In the genomic region with DNA sequence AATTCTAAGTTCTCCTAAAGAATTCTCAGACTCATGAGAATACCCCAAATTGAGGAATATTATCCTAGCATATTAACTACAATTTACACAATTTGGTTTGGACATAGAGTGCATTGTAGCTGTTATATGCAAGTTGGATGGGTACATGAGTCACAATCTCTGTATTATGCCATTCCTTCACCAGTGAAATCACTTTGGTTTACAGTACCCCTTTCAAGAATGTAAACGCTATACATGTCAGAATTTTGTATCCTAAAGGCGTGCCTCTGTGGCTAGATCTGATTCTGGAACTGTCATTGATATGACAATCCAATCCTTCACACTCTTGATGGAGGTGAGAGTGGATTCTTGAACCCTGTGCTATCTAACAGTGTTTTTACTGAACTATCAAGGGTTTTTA, we compare ENCODE assay signal across 15 cellular contexts. TPM values are rescaled to one million over a fixed set of nuclear protein-coding genes. Genes with fewer than 3 reads are reported as not detected.
DNase-seq lines count a peak whose midpoint lies in the region; ATAC-seq lines count a peak whose summit lies in the region.
"Had no signal": no experiment of that assay in that cellular context is flagged by ENCODE, and none has a peak within 500 bp of the region (broad histone marks: within the 10 kb centered on the region; RNA-seq: fewer than 3 reads in every experiment).

No MANE protein-coding gene starts in this region.

- H3K4me3 Mint-ChIP-seq in CD4-positive, alpha-beta memory T cell = peak overlapping the region in 3 of 8 donors; percentile 32 to 63 (median 53)
- no peak overlapping the region for H3K4me3 Mint-ChIP-seq in natural killer cell treated with Interleukin-12 subunit alpha and Interleukin-12 subunit beta and Interleukin-15 and Interleukin-18, amount 100 ng/mL, for 72 hours
- H3K4me3 Mint-ChIP-seq: activated CD8-positive, alpha-beta memory T cell treated with anti-CD3 and anti-CD28 coated beads, Interleukin-2, amount 10 ng/mL, durations not matched to agents 7 days and 5 days had no signal

- ATAC-seq in natural killer cell treated with Interleukin-12 subunit alpha and Interleukin-12 subunit beta and Interleukin-15 and Interleukin-18, amount 100 ng/mL, for 72 hours = peak; percentile 32 to 51
- ATAC-seq in GM18511 (IDR thresholded peaks at IDR 0.05; ENCODE audit: unreplicated experiment) = no peak

- intact Hi-C loops in CD4-positive, alpha-beta memory T cell (cut with micrococcal nuclease) = no loop called here

- peaks cover 33 to 71% (median 54%) of the 10 kb centered on the region in 4 donors for H3K4me1 Mint-ChIP-seq in CD4-positive, alpha-beta memory T cell
- peaks cover 28 to 31% of the 10 kb centered on the region in 2 donors for H3K4me1 Mint-ChIP-seq in natural killer cell treated with Interleukin-12 subunit alpha and Interleukin-12 subunit beta and Interleukin-15 and Interleukin-18, amount 100 ng/mL, for 72 hours (ENCODE audit: low read depth in 2 of 2)

- peaks cover 51% of the 10 kb centered on the region for H3K4me1 ChIP-seq in CD4-positive, alpha-beta memory T cell (ENCODE audit: insufficient read depth, low read length)
- H3K4me1 ChIP-seq: adrenal gland had no signal

- POLR2A ChIA-PET in CD4-positive, alpha-beta memory T cell (lab: Charles Lee; ENCODE audit: partially characterized antibody) = interaction anchor here (1.1 to 1.9 kb wide), 4 partner anchors 8 to 103 kb away, joined by 3 to 6 read pairs (median 4); no protein-coding TSS in a partner anchor

- H3K27ac Mint-ChIP-seq in CD4-positive, alpha-beta memory T cell = peak overlapping the region; percentile 3 to 85 (median 58)
- no peak overlapping the region for H3K27ac Mint-ChIP-seq in natural killer cell treated with Interleukin-12 subunit alpha and Interleukin-12 subunit beta and Interleukin-15 and Interleukin-18, amount 100 ng/mL, for 72 hours
- H3K27ac Mint-ChIP-seq: activated CD8-positive, alpha-beta memory T cell treated with anti-CD3 and anti-CD28 coated beads, Interleukin-2, amount 10 ng/mL, durations not matched to agents 7 days and 5 days had no signal

- no peaks in the 10 kb centered on the region for H3K27me3 Mint-ChIP-seq in CD4-positive, alpha-beta memory T cell
- H3K27me3 Mint-ChIP-seq in natural killer cell treated with Interleukin-12 subunit alpha and Interleukin-12 subunit beta and Interleukin-15 and Interleukin-18, amount 100 ng/mL, for 72 hours = no peaks in the 10 kb centered on the region
- H3K27me3 Mint-ChIP-seq: activated CD8-positive, alpha-beta memory T cell treated with anti-CD3 and anti-CD28 coated beads, Interleukin-2, amount 10 ng/mL, durations not matched to agents 7 days and 5 days had no signal

- H3K36me3 ChIP-seq in CD4-positive, alpha-beta memory T cell (ENCODE audit: insufficient read depth, low read length) = peaks cover 33% of the 10 kb centered on the region

- H3K9me3 Mint-ChIP-seq in CD4-positive, alpha-beta memory T cell = peaks cover 0 to 3% (median 0%) of the 10 kb centered on the region in 8 donors
- no peaks in the 10 kb centered on the region for H3K9me3 Mint-ChIP-seq in natural killer cell treated with Interleukin-12 subunit alpha and Interleukin-12 subunit beta and Interleukin-15 and Interleukin-18, amount 100 ng/mL, for 72 hours

- H3K27me3 ChIP-seq in CD4-positive, alpha-beta memory T cell (ENCODE audit: insufficient read depth, low read length) = no peaks in the 10 kb centered on the region
- H3K27me3 ChIP-seq: adrenal gland had no signal

- H3K27ac ChIP-seq in CD4-positive, alpha-beta memory T cell (ENCODE audit: low read depth, low read length) = peak overlapping the region; percentile 25
- H3K27ac ChIP-seq: adrenal gland, C4-2B had no signal

- H3K4me3 ChIP-seq in CD4-positive, alpha-beta memory T cell (ENCODE audit: low read length in 2 of 2) = no peak overlapping the region
- H3K4me3 ChIP-seq: adrenal gland had no signal

- H3K36me3 Mint-ChIP-seq in CD4-positive, alpha-beta memory T cell = peaks cover 55 to 74% of the 10 kb centered on the region in 2 donors
- peaks cover 7% of the 10 kb centered on the region for H3K36me3 Mint-ChIP-seq in natural killer cell treated with Interleukin-12 subunit alpha and Interleukin-12 subunit beta and Interleukin-15 and Interleukin-18, amount 100 ng/mL, for 72 hours

- H3K9me3 ChIP-seq in CD4-positive, alpha-beta memory T cell (ENCODE audit: control insufficient read depth in 1 of 2, low read length in 2 of 2) = no peaks in the 10 kb centered on the region
- H3K9me3 ChIP-seq: adrenal gland had no signal

- CTCF ChIA-PET in CD4-positive, alpha-beta memory T cell (lab: Charles Lee; ENCODE audit: partially characterized antibody) = interaction anchor here (0.6 to 1.1 kb wide), 4 partner anchors 13 to 59 kb away, joined by 3 to 4 read pairs (median 3); no protein-coding TSS in a partner anchor

- no peak for DNase-seq in CD4-positive, alpha-beta memory T cell
- DNase-seq in HS-5 (ENCODE audit: low read depth) = peak; percentile 36
- DNase-seq in amniotic epithelial cell (ENCODE audit: low read depth) = peak; percentile 68
- DNase-seq in natural killer cell treated with Interleukin-12 subunit alpha and Interleukin-12 subunit beta and Interleukin-15 and Interleukin-18, amount 100 ng/mL, for 72 hours (ENCODE audit: low spot score) = no peak
- no peak for DNase-seq in RPMI8226
- DNase-seq in GM19238 (ENCODE audit: insufficient read length, low spot score) = no peak
- DNase-seq: KBM-7, kidney, NCI-H1436, NCI-H510A, OCI-M1 had no signal

RNA-seq across cellular contexts. Expression of a gene that starts 6.7 kb away (rescaled TPM):
- total RNA-seq in CD4-positive, alpha-beta memory T cell = 10 to 100 TPM; 30.6 to 36.4 TPM
- 10 to 100 TPM; 53.3 to 61.8 TPM for polyA plus RNA-seq in CD4-positive, alpha-beta memory T cell
- 10 to 100 TPM; 19.9 to 22.2 TPM for total RNA-seq in natural killer cell treated with Interleukin-12 subunit alpha and Interleukin-12 subunit beta and Interleukin-15 and Interleukin-18, amount 100 ng/mL, for 72 hours

RNA-seq across cellular contexts. Expression of a gene that starts 29.7 kb away (rescaled TPM):
- total RNA-seq in CD4-positive, alpha-beta memory T cell = 10 to 100 TPM; 76.5 to 77.7 TPM
- 10 to 100 TPM; 78.0 to 81.1 TPM for polyA plus RNA-seq in CD4-positive, alpha-beta memory T cell
- total RNA-seq in natural killer cell treated with Interleukin-12 subunit alpha and Interleukin-12 subunit beta and Interleukin-15 and Interleukin-18, amount 100 ng/mL, for 72 hours = 10 to 100 TPM; 16.9 to 17.6 TPM

Comparison
In these comparisons a context has a peak if more than half of its experiments do, and no peak if none do; other contexts are left out.
1. DNase-seq: peak in HS-5 (single experiment) and amniotic epithelial cell (single experiment); none in CD4-positive, alpha-beta memory T cell (0 of 5), natural killer cell treated with Interleukin-12 subunit alpha and Interleukin-12 subunit beta and Interleukin-15 and Interleukin-18, amount 100 ng/mL, for 72 hours (single experiment), RPMI8226 (single experiment) and GM19238 (single experiment).
2. H3K27ac Mint-ChIP-seq: peak in CD4-positive, alpha-beta memory T cell (7 of 7); none in natural killer cell treated with Interleukin-12 subunit alpha and Interleukin-12 subunit beta and Interleukin-15 and Interleukin-18, amount 100 ng/mL, for 72 hours (0 of 2).
3. RNA of a gene that starts 29.7 kb away (total RNA-seq): 76.5 to 77.7 TPM in CD4-positive, alpha-beta memory T cell; 16.9 to 17.6 TPM in natural killer cell treated with Interleukin-12 subunit alpha and Interleukin-12 subunit beta and Interleukin-15 and Interleukin-18, amount 100 ng/mL, for 72 hours; every median in the first group is over 4 times any median in the second.